In the genomic region with DNA sequence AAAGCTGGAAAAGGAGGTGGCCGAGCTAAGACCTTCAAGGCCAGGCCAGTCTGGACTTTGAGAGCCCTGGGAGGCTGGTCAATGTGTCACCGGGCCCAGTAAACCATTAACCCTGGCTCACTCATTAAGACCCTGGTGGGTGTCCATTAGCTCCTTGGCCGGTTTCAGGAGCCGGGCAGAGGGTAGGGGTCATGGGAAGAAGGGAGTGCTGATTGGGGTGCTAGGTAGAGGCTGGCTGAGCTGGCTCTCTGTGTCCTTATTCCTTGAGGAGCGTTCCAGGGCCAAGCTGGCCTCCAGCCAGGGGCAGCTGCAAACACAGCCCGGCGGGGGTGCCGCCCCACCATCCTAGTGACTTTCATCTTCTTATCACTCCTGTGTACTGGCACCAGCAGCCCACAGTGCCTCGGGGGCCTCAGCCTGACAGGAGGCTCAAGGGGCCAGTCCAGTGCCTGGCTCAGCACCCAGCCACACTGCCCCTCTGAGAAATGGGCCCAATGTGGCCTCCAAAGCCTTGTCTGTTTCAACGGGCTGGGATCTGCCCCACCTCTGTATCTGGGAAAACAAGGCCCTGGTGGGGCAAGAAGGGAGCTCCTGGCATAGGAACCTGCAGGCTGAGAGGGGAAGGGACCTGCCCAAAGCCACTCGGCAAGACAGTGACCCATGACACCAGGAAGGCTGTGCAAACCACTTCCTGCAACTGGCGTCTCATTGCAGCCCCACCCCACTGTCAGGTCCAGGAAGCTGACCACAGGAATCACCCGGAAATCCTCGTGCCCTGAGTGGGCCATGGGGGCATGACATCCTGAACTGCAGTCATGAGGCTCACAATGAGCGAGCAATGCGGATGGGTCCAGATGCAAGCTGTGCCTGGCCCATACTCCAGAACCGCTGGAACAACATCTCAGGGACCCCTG, we compare ENCODE assay signal across 1 cellular context.
TF ChIP-seq lines count a peak whose summit lies in the region.

No MANE protein-coding gene starts in this region.

TF ChIP-seq in endothelial cell of umbilical vein, 7 proteins besides CTCF, POLR2A, EP300 and RAD21 (continued from another document):
- TF ChIP-seq, protein P1, sequence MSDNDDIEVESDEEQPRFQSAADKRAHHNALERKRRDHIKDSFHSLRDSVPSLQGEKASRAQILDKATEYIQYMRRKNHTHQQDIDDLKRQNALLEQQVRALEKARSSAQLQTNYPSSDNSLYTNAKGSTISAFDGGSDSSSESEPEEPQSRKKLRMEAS (IDR thresholded peaks at IDR 0.05; ENCODE audit: insufficient read depth, insufficient read length) = no peak
- TF ChIP-seq MYC (IDR thresholded peaks at IDR 0.05; ENCODE audit: low read depth, low read length) = no peak
- TF ChIP-seq GATA2 (IDR thresholded peaks at IDR 0.05; ENCODE audit: insufficient read depth, insufficient read length, low read depth, low read length) = no peak
